10 cellular contexts compared by ENCODE assay signal in the genomic region with DNA sequence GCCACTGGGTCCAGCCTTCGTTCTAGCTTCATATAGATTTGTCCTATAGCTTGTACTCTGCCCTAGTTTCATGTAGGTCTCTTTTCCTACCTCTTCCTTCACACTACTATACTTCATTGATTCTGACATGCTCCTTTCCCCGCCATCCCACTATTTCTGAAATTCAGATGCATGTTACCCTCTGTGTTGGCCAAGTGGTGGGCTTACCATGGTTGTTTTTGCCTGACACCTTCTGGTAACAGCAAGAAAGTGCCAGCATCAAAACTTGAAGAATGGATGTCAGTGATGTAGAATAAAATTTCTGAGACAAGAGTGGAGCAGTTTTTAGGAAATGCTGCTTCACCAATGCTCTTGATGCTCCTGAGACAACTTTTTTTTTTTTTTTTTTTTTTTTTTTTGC. TPM values are rescaled to one million over a fixed set of nuclear protein-coding genes. Genes with fewer than 3 reads are reported as not detected.
A peak's percentile ranks its signal among the peaks of the same experiment; 100 is the strongest.
DNase-seq lines count a peak whose midpoint lies in the region; ATAC-seq, FAIRE-seq and TF ChIP-seq lines count a peak whose summit lies in the region.
"Had no signal": no experiment of that assay in that cellular context is flagged by ENCODE, and none has a peak within 500 bp of the region (broad histone marks: within the 10 kb centered on the region; RNA-seq: fewer than 3 reads in every experiment).

No MANE protein-coding gene starts in this region.

- FAIRE-seq in D721Med (lab: Jason Lieb, UNC), result no peak

- H3K27me3 Mint-ChIP-seq in HFFc6 (ENCODE audit: insufficient read depth), result no peaks in the 10 kb centered on the region; the same call in none of the 2 replicates

- H3K4me1 Mint-ChIP-seq in HFFc6 (ENCODE audit: low read depth), result no peaks in the 10 kb centered on the region

- H3K4me3 Mint-ChIP-seq in HFFc6, result no peak overlapping the region

- TF ChIP-seq CTCF in D721Med (IDR thresholded peaks at IDR 0.05; ENCODE audit: insufficient read depth, missing control alignments), result peak; percentile 70
- peak; percentile 59 for TF ChIP-seq CTCF in HFFc6 (IDR thresholded peaks at IDR 0.05)

- ATAC-seq in activated naive CD4-positive, alpha-beta T cell treated with anti-CD3 and anti-CD28 coated beads, Interleukin-2, amount 50 U/mL, for 72 hours, result peak; percentile 46 to 64
- ATAC-seq in HG03159 (IDR thresholded peaks at IDR 0.05; ENCODE audit: unreplicated experiment) (no peak), HG02981 (IDR thresholded peaks at IDR 0.05; ENCODE audit: unreplicated experiment) (no peak), GM18909 (IDR thresholded peaks at IDR 0.05; ENCODE audit: poor library complexity, unreplicated experiment) (no peak), HG02623 (IDR thresholded peaks at IDR 0.05; ENCODE audit: unreplicated experiment) (no peak)

- no peak for DNase-seq in D721Med (ENCODE audit: insufficient read length, low spot score)
- DNase-seq in HFFc6, result no peak
- no peak for DNase-seq in activated naive CD4-positive, alpha-beta T cell treated with anti-CD3 and anti-CD28 coated beads, Interleukin-2, amount 50 U/mL, for 72 hours (ENCODE audit: low spot score in 2 of 2)
- peak; percentile 30 for DNase-seq in kidney glomerular epithelial cell (lab: John Stamatoyannopoulos, UW)

- no peaks in the 10 kb centered on the region for H3K9me3 Mint-ChIP-seq in HFFc6
- no peaks in the 10 kb centered on the region for H3K9me3 Mint-ChIP-seq in activated naive CD4-positive, alpha-beta T cell treated with anti-CD3 and anti-CD28 coated beads, Interleukin-2, amount 50 U/mL, for 72 hours

- H3K27ac Mint-ChIP-seq in HFFc6, result no peak overlapping the region
- no peak overlapping the region for H3K27ac Mint-ChIP-seq in activated naive CD4-positive, alpha-beta T cell treated with anti-CD3 and anti-CD28 coated beads, Interleukin-2, amount 50 U/mL, for 72 hours

- no peaks in the 10 kb centered on the region for H3K36me3 Mint-ChIP-seq in HFFc6 (ENCODE audit: low read depth)
- no peaks in the 10 kb centered on the region for H3K36me3 Mint-ChIP-seq in activated naive CD4-positive, alpha-beta T cell treated with anti-CD3 and anti-CD28 coated beads, Interleukin-2, amount 50 U/mL, for 72 hours

RNA-seq across cellular contexts. Expression of a gene that starts 19.5 kb away (rescaled TPM):
- total RNA-seq in HFFc6 (2021; fragmentation: NEBNext Ultra II Directional; extraction: Animal tissue kit (Norgen Biotek cat#: 25700)), result 10 to 100 TPM; 16.4 to 28.1 (median 19.9) TPM
- total RNA-seq in activated naive CD4-positive, alpha-beta T cell treated with anti-CD3 and anti-CD28 coated beads, Interleukin-2, amount 50 U/mL, for 72 hours, result 10 to 100 TPM; 34.4 to 50.4 TPM

RNA-seq across cellular contexts. Expression of a gene that starts 44.5 kb away (rescaled TPM):
- not detected for total RNA-seq in HFFc6 (2021; fragmentation: NEBNext Ultra II Directional; extraction: Animal tissue kit (Norgen Biotek cat#: 25700))
- not detected for total RNA-seq in activated naive CD4-positive, alpha-beta T cell treated with anti-CD3 and anti-CD28 coated beads, Interleukin-2, amount 50 U/mL, for 72 hours
- total RNA-seq: NCI-H460, temporal lobe had no signal

Comparison
In these comparisons a context has a peak if more than half of its experiments do, and no peak if none do; other contexts are left out.
1. ATAC-seq: peak in activated naive CD4-positive, alpha-beta T cell treated with anti-CD3 and anti-CD28 coated beads, Interleukin-2, amount 50 U/mL, for 72 hours (2 of 2); none in HG03159 (single experiment), HG02981 (single experiment), GM18909 (single experiment) and HG02623 (single experiment).